In genomic region chr4:168623011-168623410, GRCh38 we compare ENCODE assay signal across 21 cellular contexts.
A peak's percentile ranks its signal among the peaks of the same experiment; 100 is the strongest.
DNase-seq lines count a peak whose midpoint lies in the region; TF ChIP-seq lines count a peak whose summit lies in the region.
"Had no signal": no experiment of that assay in that cellular context is flagged by ENCODE, and none has a peak within 500 bp of the region (broad histone marks: within the 10 kb centered on the region; RNA-seq: fewer than 3 reads in every experiment).

No MANE protein-coding gene starts in this region.

- intact Hi-C loops in mammary epithelial cell (cut with micrococcal nuclease) (no loop called here), MCF 10A (cut with micrococcal nuclease) (no loop called here)

- dilution Hi-C loops in mammary epithelial cell (cut with HindIII; ENCODE audit: low sequenced_read_pairs) = no loop called here

- no peaks in the 10 kb centered on the region for H3K27me3 Mint-ChIP-seq in MCF 10A (ENCODE audit: insufficient read depth, unreplicated experiment)

- H3F3A ChIP-seq in smooth muscle cell (ENCODE audit: low read depth) = no peaks in the 10 kb centered on the region

- no peak overlapping the region for H3K4me2 ChIP-seq in mammary epithelial cell (ENCODE audit: insufficient read depth, low read depth, low read length)
- H3K4me2 ChIP-seq in osteoblast (ENCODE audit: insufficient read depth, low read length) = peak overlapping the region; percentile 67
- no peak overlapping the region for H3K4me2 ChIP-seq in smooth muscle cell
- H3K4me2 ChIP-seq: GM23338 had no signal

- H3K27ac Mint-ChIP-seq in MCF 10A (ENCODE audit: low read depth, unreplicated experiment) = no peak overlapping the region
- H3K27ac Mint-ChIP-seq: B cell, CD14-positive monocyte, GM23338 had no signal

- no peaks in the 10 kb centered on the region for H3K36me3 ChIP-seq in mammary epithelial cell (ENCODE audit: insufficient read depth, low read length)
- no peaks in the 10 kb centered on the region for H3K36me3 ChIP-seq in osteoblast (ENCODE audit: insufficient read depth, low read length)
- H3K36me3 ChIP-seq in smooth muscle cell (ENCODE audit: low read depth) = no peaks in the 10 kb centered on the region

- peaks cover 26% of the 10 kb centered on the region for H3K4me1 ChIP-seq in mammary epithelial cell (ENCODE audit: insufficient read depth, low read length)
- peaks cover 41% of the 10 kb centered on the region for H3K4me1 ChIP-seq in osteoblast (ENCODE audit: insufficient read depth, low read length)
- peaks cover 17% of the 10 kb centered on the region for H3K4me1 ChIP-seq in smooth muscle cell (ENCODE audit: low read depth)

- POLR2A ChIA-PET in MCF 10A (lab: Yijun Ruan, JAX) = interaction anchor here (0.6 kb wide), 1 partner anchor 9 kb away, joined by 3 read pairs; no protein-coding TSS in a partner anchor

- H3K9me3 ChIP-seq in mammary epithelial cell (replicated peaks; ENCODE audit: insufficient read depth, low read length) (no peaks in the 10 kb centered on the region), osteoblast (ENCODE audit: low read depth, low read length) (no peaks in the 10 kb centered on the region), smooth muscle cell (replicated peaks; ENCODE audit: low read depth) (no peaks in the 10 kb centered on the region)

- in situ Hi-C loops in mammary epithelial cell (cut with MboI; ENCODE audit: low sequenced_read_pairs in 2 of 2) = no loop called here

- no peaks in the 10 kb centered on the region for H3K9me3 Mint-ChIP-seq in MCF 10A (ENCODE audit: unreplicated experiment)
- H3K9me3 Mint-ChIP-seq: GM23338 had no signal

- H4K20me1 ChIP-seq in mammary epithelial cell (ENCODE audit: insufficient read depth, low read length) = no peaks in the 10 kb centered on the region
- H4K20me1 ChIP-seq in osteoblast (ENCODE audit: insufficient read depth, low read length) = no peaks in the 10 kb centered on the region
- no peaks in the 10 kb centered on the region for H4K20me1 ChIP-seq in smooth muscle cell (ENCODE audit: low read depth)

- no peaks in the 10 kb centered on the region for H3K36me3 Mint-ChIP-seq in MCF 10A (ENCODE audit: insufficient read depth, unreplicated experiment)
- H3K36me3 Mint-ChIP-seq: CD14-positive monocyte had no signal

- no peak overlapping the region for H3K4me3 ChIP-seq in mammary epithelial cell (replicated peaks in 1 of 3; ENCODE audit: insufficient read depth in 1 of 3, low read depth in 2 of 3, low read length in 3 of 3)
- no peak overlapping the region for H3K4me3 ChIP-seq in osteoblast (ENCODE audit: insufficient read depth, low read length)
- no peak overlapping the region for H3K4me3 ChIP-seq in smooth muscle cell
- H3K4me3 ChIP-seq: GM23338 had no signal

- H3K9ac ChIP-seq in mammary epithelial cell (ENCODE audit: insufficient read depth, low read length) = no peak overlapping the region
- H3K9ac ChIP-seq in smooth muscle cell (ENCODE audit: low read depth) = no peak overlapping the region

- peaks cover 23% of the 10 kb centered on the region for H3K4me1 Mint-ChIP-seq in MCF 10A (ENCODE audit: insufficient read depth, unreplicated experiment)
- H3K4me1 Mint-ChIP-seq: B cell, CD14-positive monocyte had no signal

- CTCF ChIA-PET in mammary epithelial cell (lab: Charles Lee; ENCODE audit: low non-redundant PET) = no interaction called here
- CTCF ChIA-PET in MCF 10A (lab: Yijun Ruan, JAX) = interaction anchor here (0.7 to 0.8 kb wide), 3 partner anchors 9 to 35 kb away, joined by 3 read pairs; no protein-coding TSS in a partner anchor

- no peak for TF ChIP-seq CTCF in mammary epithelial cell (conservative IDR thresholded peaks at IDR 0.05 in 1 of 2, IDR thresholded peaks at IDR 0.05 in 1 of 2; ENCODE audit: extremely low read depth in 1 of 2, insufficient read depth in 1 of 2, low read depth in 1 of 2, low read length in 2 of 2)
- TF ChIP-seq CTCF in MCF 10A (IDR thresholded peaks at IDR 0.05; ENCODE audit: unreplicated experiment) = no peak
- no peak for TF ChIP-seq CTCF in osteoblast (IDR thresholded peaks at IDR 0.05; ENCODE audit: extremely low read depth, low read depth, low read length)
- TF ChIP-seq CTCF in smooth muscle cell (IDR thresholded peaks at IDR 0.05; ENCODE audit: borderline replicate concordance, insufficient read depth, poor library complexity, severe bottlenecking) = no peak

- BruUV-seq in mammary epithelial cell (replicated peaks; lab: Mats Ljungman, UMichigan) (no TSS peak), MCF 10A (replicated peaks; lab: Mats Ljungman, UMichigan) (no TSS peak)

- H3K27ac ChIP-seq in mammary epithelial cell (ENCODE audit: insufficient read depth, low read depth, low read length) (peak overlapping the region; percentile 58), osteoblast (ENCODE audit: low read depth, low read length) (peak overlapping the region; percentile 93), smooth muscle cell (ENCODE audit: low read depth) (peak overlapping the region; percentile 57)
- H3K27ac ChIP-seq: HL-60 had no signal

- DNase-seq in mammary epithelial cell (no peak), MCF 10A (ENCODE audit: unreplicated experiment) (no peak), cerebellum (ENCODE audit: low spot score) (peak; percentile 30), osteoblast (ENCODE audit: insufficient read length, low spot score, missing footprints) (peak; percentile 41), smooth muscle cell (lab: John Stamatoyannopoulos, UW; ENCODE audit: unreplicated experiment) (no peak), Ammon's horn (ENCODE audit: low spot score) (no peak), HUDEP-2 (lab: John Stamatoyannopoulos, UW; ENCODE audit: unreplicated experiment in 76 of 76) (no peak)
- DNase-seq in activated CD4-positive, alpha-beta T cell treated with anti-CD3 and anti-CD28 coated beads, Interleukin-2, amount 50 U/mL, for 1 hour = no peak
- DNase-seq: 8988T, HCEC 1CT, KG1, NCI-H1105, NCI-H146, NCI-H2029, NCI-H345, NCI-H524, NCI-H82 had no signal

- H3K4me3 Mint-ChIP-seq in MCF 10A (ENCODE audit: unreplicated experiment) = no peak overlapping the region
- H3K4me3 Mint-ChIP-seq: B cell, CD14-positive monocyte, GM23338 had no signal

- H2AFZ ChIP-seq in mammary epithelial cell (ENCODE audit: low read depth, low read length) (no peak overlapping the region), osteoblast (ENCODE audit: low read length) (no peak overlapping the region), smooth muscle cell (ENCODE audit: low read depth) (no peak overlapping the region)
- H2AFZ ChIP-seq: GM23338 had no signal

- no peaks in the 10 kb centered on the region for H3K79me2 ChIP-seq in mammary epithelial cell (ENCODE audit: insufficient read depth, low read length)
- no peaks in the 10 kb centered on the region for H3K79me2 ChIP-seq in osteoblast (ENCODE audit: insufficient read depth, low read length)
- H3K79me2 ChIP-seq in smooth muscle cell (ENCODE audit: low read depth) = no peaks in the 10 kb centered on the region

- H3K27me3 ChIP-seq in mammary epithelial cell (ENCODE audit: insufficient read depth, low read length) (no peaks in the 10 kb centered on the region), osteoblast (ENCODE audit: insufficient read depth, low read length) (no peaks in the 10 kb centered on the region), smooth muscle cell (ENCODE audit: low read depth) (no peaks in the 10 kb centered on the region)

Comparison
In these comparisons a context has a peak if more than half of its experiments do, and no peak if none do; other contexts are left out.
1. DNase-seq: peak in cerebellum (single experiment) and osteoblast (single experiment); none in mammary epithelial cell (single experiment), MCF 10A (single experiment), smooth muscle cell (single experiment), activated CD4-positive, alpha-beta T cell treated with anti-CD3 and anti-CD28 coated beads, Interleukin-2, amount 50 U/mL, for 1 hour (single experiment), Ammon's horn (single experiment) and HUDEP-2 (0 of 76).
2. Peak in every context shown above with its lines, with median percentiles within 50 percentile points of each other: H3K27ac ChIP-seq.